ENCODE assay signal across 1 cellular context in genomic region chr17:3385869-3386816, GRCh38.
TF ChIP-seq lines count a peak whose summit lies in the region.

Gene OR3A2, minus strand, starts transcription at chr17:3386308.

TF ChIP-seq in WTC11, 78 proteins besides CTCF, POLR2A, EP300 and RAD21 (continued from another document):
- TF ChIP-seq ARID4B (CRISPR knock-in tag; IDR thresholded peaks at IDR 0.05; ENCODE audit: borderline replicate concordance) (no peak), USF1 (CRISPR knock-in tag; IDR thresholded peaks at IDR 0.05) (no peak), MAX (CRISPR knock-in tag; IDR thresholded peaks at IDR 0.05) (peak; percentile 58), ERG (CRISPR knock-in tag; IDR thresholded peaks at IDR 0.05) (no peak)
